13 cellular contexts compared by ENCODE assay signal in genomic region chr5:10338996-10339903, GRCh38. TPM values are rescaled to one million over a fixed set of nuclear protein-coding genes. Genes with fewer than 3 reads are reported as not detected.
DNase-seq lines count a peak whose midpoint lies in the region; ATAC-seq and TF ChIP-seq lines count a peak whose summit lies in the region.
"Had no signal": no experiment of that assay in that cellular context is flagged by ENCODE, and none has a peak within 500 bp of the region (broad histone marks: within the 10 kb centered on the region; RNA-seq: fewer than 3 reads in every experiment).

No MANE protein-coding gene starts in this region.

- no peak for TF ChIP-seq CTCF in neural crest cell (conservative IDR thresholded peaks at IDR 0.05)

- H3K9me3 ChIP-seq in HUES64 (ENCODE audit: insufficient read depth, low read depth, low read length): no peaks in the 10 kb centered on the region
- H3K9me3 ChIP-seq: esophagus muscularis mucosa, mucosa of descending colon, right atrium auricular region had no signal

- peak; percentile 69 for DNase-seq in NCI-H2196 (lab: John Stamatoyannopoulos, UW; ENCODE audit: unreplicated experiment)
- DNase-seq in caudate nucleus (lab: John Stamatoyannopoulos, UW): peak in 35 of 61 donors; percentile 16 to 85 (median 51)
- DNase-seq in neural crest cell (ENCODE audit: low read depth, low spot score): peak; percentile 40
- DNase-seq in COLO668 (lab: John Stamatoyannopoulos, UW; ENCODE audit: unreplicated experiment): no peak
- no peak for DNase-seq in cortex of kidney (lab: John Stamatoyannopoulos, UW)
- DNase-seq: mucosa of descending colon had no signal

- H3K27me3 ChIP-seq in HUES64 (ENCODE audit: insufficient read depth, low read length): peaks cover 17% of the 10 kb centered on the region
- H3K27me3 ChIP-seq: esophagus muscularis mucosa, right atrium auricular region had no signal

- peaks cover 7% of the 10 kb centered on the region for H3K4me1 ChIP-seq in HUES64 (ENCODE audit: insufficient read depth, low read length)

- ATAC-seq in GM19324 (IDR thresholded peaks at IDR 0.05; ENCODE audit: low FRiP score, unreplicated experiment) (no peak), HG02884 (IDR thresholded peaks at IDR 0.05; ENCODE audit: unreplicated experiment) (no peak)
- ATAC-seq: activated CD4-positive, CD25-positive, alpha-beta regulatory T cell treated with anti-CD3 and anti-CD28 coated beads, Interleukin-2, amount 50 U/mL, for 24 hours; activated T-helper 17 cell treated with anti-CD3 and anti-CD28 coated beads, Interleukin-2, amount 50 U/mL, for 72 hours; mucosa of descending colon had no signal

- H3K27ac ChIP-seq in HUES64 (ENCODE audit: low read depth, low read length): 0 out of 2 replicates have a peak overlapping the region, but pooled peaks have one; percentile 17
- peak overlapping the region; percentile 13 for H3K27ac ChIP-seq in caudate nucleus (ENCODE audit: low read depth, low read length)
- H3K27ac ChIP-seq: esophagus muscularis mucosa, right atrium auricular region had no signal

- H3K36me3 ChIP-seq in HUES64 (ENCODE audit: insufficient read depth, low read length): no peaks in the 10 kb centered on the region
- H3K36me3 ChIP-seq: esophagus muscularis mucosa, right atrium auricular region had no signal

- 75% methylated on average over 20 of the region's 20 CpGs for whole genome bisulfite sequencing in HUES64

- H3K4me1 Mint-ChIP-seq in neural crest cell: peaks cover 33% of the 10 kb centered on the region
- H3K4me1 Mint-ChIP-seq: activated T-helper 17 cell treated with anti-CD3 and anti-CD28 coated beads, Interleukin-2, amount 50 U/mL, for 72 hours had no signal

- H3K36me3 Mint-ChIP-seq in neural crest cell (ENCODE audit: low read depth): peaks cover 2% of the 10 kb centered on the region

- no peak overlapping the region; the same call in 1 of the 2 replicates for H3K9ac ChIP-seq in HUES64 (ENCODE audit: low read depth, low read length)

- H3K9me3 Mint-ChIP-seq in neural crest cell: no peaks in the 10 kb centered on the region
- H3K9me3 Mint-ChIP-seq: activated T-helper 17 cell treated with anti-CD3 and anti-CD28 coated beads, Interleukin-2, amount 50 U/mL, for 72 hours had no signal

- peaks cover 12% of the 10 kb centered on the region for H3K27me3 Mint-ChIP-seq in neural crest cell (ENCODE audit: low read depth)

- no peak overlapping the region for H3K4me3 ChIP-seq in HUES64 (ENCODE audit: low read length)
- H3K4me3 ChIP-seq: esophagus muscularis mucosa, mucosa of descending colon, right atrium auricular region had no signal

- H3K4me3 Mint-ChIP-seq in neural crest cell: peak overlapping the region; percentile 81
- H3K4me3 Mint-ChIP-seq: activated T-helper 17 cell treated with anti-CD3 and anti-CD28 coated beads, Interleukin-2, amount 50 U/mL, for 72 hours had no signal

- H3K27ac Mint-ChIP-seq in neural crest cell (ENCODE audit: unreplicated experiment): peak overlapping the region; percentile 99
- H3K27ac Mint-ChIP-seq: activated T-helper 17 cell treated with anti-CD3 and anti-CD28 coated beads, Interleukin-2, amount 50 U/mL, for 72 hours had no signal

RNA-seq across cellular contexts. Expression of gene MARCHF6, which starts 14.2 kb away (rescaled TPM):
- 45.1 TPM for polyA plus RNA-seq in HUES64 (2013, experiment 1 of 2)
- 44.3 TPM for polyA plus RNA-seq in HUES64 (2013, experiment 2 of 2)
- 202 and 207 TPM in 2 replicates for total RNA-seq in neural crest cell

RNA-seq across cellular contexts. Expression of gene CMBL, which starts 31.5 kb away (rescaled TPM):
- 21.1 TPM for polyA plus RNA-seq in HUES64 (2013, experiment 1 of 2)
- polyA plus RNA-seq in HUES64 (2013, experiment 2 of 2): 24.5 TPM
- 22.2 and 24.0 TPM in 2 replicates for total RNA-seq in neural crest cell

Comparison
In these comparisons a context has a peak if more than half of its experiments do, and no peak if none do; other contexts are left out.
1. DNase-seq: peak in NCI-H2196 (single experiment), caudate nucleus (35 of 61) and neural crest cell (single experiment); none in COLO668 (single experiment) and cortex of kidney (single experiment).